In genomic region chr17:7858487-7858832, GRCh38 we compare ENCODE assay signal across 8 cellular contexts. TPM values are rescaled to one million over a fixed set of nuclear protein-coding genes. Genes with fewer than 3 reads are reported as not detected.
DNase-seq lines count a peak whose midpoint lies in the region.

No MANE protein-coding gene starts in this region.

- DNase-seq in D341Med (ENCODE audit: low spot score) (peak; percentile 57), foreskin melanocyte (peak; percentile 35), posterior vena cava (ENCODE audit: low spot score) (peak; percentile 86), HPDE6-E6E7 (ENCODE audit: extremely low spot score) (no peak), pons (ENCODE audit: low spot score) (no peak)
- no peak for DNase-seq in Jurkat, Clone E6-1 (ENCODE audit: low read depth, low spot score)
- peak; percentile 65 for DNase-seq in activated CD4-positive, alpha-beta T cell treated with anti-CD3 and anti-CD28 coated beads for 48 hours
- DNase-seq in effector CD8-positive, alpha-beta T cell (lab: John Stamatoyannopoulos, UW): no peak

- intact Hi-C loops in posterior vena cava (cut with DNase I): loop anchor here in 1 of 2 donors (10.0 kb wide), 1 partner anchor 114 kb away; no protein-coding TSS in a partner anchor

- peak overlapping the region; percentile 93 for H3K4me3 ChIP-seq in Jurkat, Clone E6-1 (ENCODE audit: low read length)

RNA-seq across cellular contexts. Expression of gene CYB5D1, which starts 0.7 kb away (rescaled TPM):
- 15.5 TPM for polyA plus RNA-seq in Jurkat, Clone E6-1 (2012; ENCODE audit: insufficient read depth, insufficient read length)
- total RNA-seq in posterior vena cava: 1 to 10 TPM; 8.9 TPM

RNA-seq across cellular contexts. Expression of gene NAA38, which starts 1.1 kb away (rescaled TPM):
- 224 TPM for polyA plus RNA-seq in Jurkat, Clone E6-1 (2012; ENCODE audit: insufficient read depth, insufficient read length)
- total RNA-seq in posterior vena cava: 10 to 100 TPM; 65.2 to 79.7 TPM

RNA-seq across cellular contexts. Expression of gene TMEM88, which starts 3.6 kb away (rescaled TPM):
- polyA plus RNA-seq in Jurkat, Clone E6-1 (2012; ENCODE audit: insufficient read depth, insufficient read length): 1.8 TPM
- 10 to 100 TPM; 17.5 to 26.1 TPM for total RNA-seq in posterior vena cava

RNA-seq across cellular contexts. Expression of gene KDM6B, which starts 24.4 kb away (rescaled TPM):
- 18.9 TPM for polyA plus RNA-seq in Jurkat, Clone E6-1 (2012; ENCODE audit: insufficient read depth, insufficient read length)
- total RNA-seq in posterior vena cava: 10 to 100 TPM; 21.0 to 29.0 TPM

RNA-seq across cellular contexts. Expression of gene CHD3, which starts 30.1 kb away (rescaled TPM):
- polyA plus RNA-seq in Jurkat, Clone E6-1 (2012; ENCODE audit: insufficient read depth, insufficient read length): 180 TPM
- total RNA-seq in posterior vena cava: 100 to 1,000 TPM in 1 of 2 donors, 10 to 100 TPM in 1; 67.4 to 105 TPM

Comparison
In these comparisons a context has a peak if more than half of its experiments do, and no peak if none do; other contexts are left out.
1. DNase-seq: peak in D341Med (single experiment), activated CD4-positive, alpha-beta T cell treated with anti-CD3 and anti-CD28 coated beads for 48 hours (single experiment), foreskin melanocyte (single experiment) and posterior vena cava (single experiment); none in Jurkat, Clone E6-1 (single experiment), HPDE6-E6E7 (single experiment), effector CD8-positive, alpha-beta T cell (single experiment) and pons (single experiment).